In genomic region chr5:132496631-132497487, GRCh38 we compare ENCODE assay signal across 1 cellular context.
TF ChIP-seq lines count a peak whose summit lies in the region.

No MANE protein-coding gene starts in this region.

TF ChIP-seq in H1, 55 proteins besides CTCF, POLR2A, EP300 and RAD21:
- TF ChIP-seq TAF7 (optimal IDR thresholded peaks at IDR 0.05; ENCODE audit: borderline replicate concordance, low read depth, low read length) (no peak), YY1 (IDR thresholded peaks at IDR 0.05; ENCODE audit: low read depth, low read length) (peak; percentile 5; the same call in 1 of the 2 replicates), KDM4A (IDR thresholded peaks at IDR 0.05; ENCODE audit: low read depth, low read length, severe bottlenecking) (peak; percentile 74), SRF (IDR thresholded peaks at IDR 0.05; ENCODE audit: low read depth, low read length) (no peak), NRF1 (IDR thresholded peaks at IDR 0.05; ENCODE audit: low read depth, low read length) (no peak), PHF8 (conservative IDR thresholded peaks at IDR 0.05; ENCODE audit: low read depth, low read length) (peak; percentile 58), RXRA (IDR thresholded peaks at IDR 0.05; ENCODE audit: insufficient read depth, low read depth, low read length) (no peak), GABPA (IDR thresholded peaks at IDR 0.05; ENCODE audit: borderline replicate concordance, insufficient read depth, low read length) (no peak), CTBP2 (IDR thresholded peaks at IDR 0.05; ENCODE audit: borderline replicate concordance, insufficient read depth, insufficient read length, low read length) (peak; percentile 65), POU5F1 (IDR thresholded peaks at IDR 0.05; ENCODE audit: low read depth, low read length) (no peak), SP4 (IDR thresholded peaks at IDR 0.05; ENCODE audit: low read length) (no peak), NANOG (IDR thresholded peaks at IDR 0.05; ENCODE audit: insufficient read depth, low read depth, low read length, poor library complexity, severe bottlenecking) (no peak), HDAC2 (IDR thresholded peaks at IDR 0.05; ENCODE audit: borderline replicate concordance in 1 of 2, low read depth in 2 of 2, low read length in 2 of 2) (peak in 1 of 2 experiments; percentile 83; a peak in 1 of 4 replicates), TBP (IDR thresholded peaks at IDR 0.05; ENCODE audit: low read depth, low read length) (0 out of 2 replicates have a peak, but pooled peaks have one; percentile 47), RBBP5 (IDR thresholded peaks at IDR 0.05; ENCODE audit: borderline replicate concordance, low read depth, low read length) (peak; percentile 76; the same call in 1 of the 2 replicates), SIX5 (IDR thresholded peaks at IDR 0.05; ENCODE audit: low read depth, low read length) (no peak), JUN (IDR thresholded peaks at IDR 0.05; ENCODE audit: low read depth, low read length) (no peak), SUZ12 (IDR thresholded peaks at IDR 0.05; ENCODE audit: low read length) (no peak), ASH2L (IDR thresholded peaks at IDR 0.05; ENCODE audit: low read length) (peak; percentile 75), TAF1 (IDR thresholded peaks at IDR 0.05; ENCODE audit: low read depth, low read length) (peak; percentile 18), E2F6 (IDR thresholded peaks at IDR 0.05) (peak; percentile 62; the same call in 1 of the 2 replicates), HDAC6 (IDR thresholded peaks at IDR 0.05; ENCODE audit: low read depth, low read length) (no peak)
TF ChIP-seq in H1: peak in this region for 10.
